In genomic region chr15:76391847-76392246, GRCh38 we compare ENCODE assay signal across 25 cellular contexts. TPM values are rescaled to one million over a fixed set of nuclear protein-coding genes. Genes with fewer than 3 reads are reported as not detected.
"Had no signal": no experiment of that assay in that cellular context is flagged by ENCODE, and none has a peak within 500 bp of the region (broad histone marks: within the 10 kb centered on the region; RNA-seq: fewer than 3 reads in every experiment).

No MANE protein-coding gene starts in this region.

- FAIRE-seq: frontal cortex had no signal

- DNase-seq: activated CD4-positive, alpha-beta T cell treated with anti-CD3 and anti-CD28 coated beads, Interleukin-2, amount 10 ng/mL, durations not matched to agents 7 days and 5 days; activated CD4-positive, CD25-positive, alpha-beta regulatory T cell treated with anti-CD3 and anti-CD28 coated beads, Interleukin-2, amount 50 U/mL, for 72 hours; activated CD8-positive, alpha-beta memory T cell treated with anti-CD3 and anti-CD28 coated beads, Interleukin-2, amount 10 ng/mL, durations not matched to agents 7 days and 5 days; activated CD8-positive, alpha-beta T cell treated with anti-CD3 and anti-CD28 coated beads for 36 hours; activated effector memory CD4-positive, alpha-beta T cell treated with anti-CD3 and anti-CD28 coated beads, Interleukin-2, amount 50 U/mL, for 16 hours; activated naive CD4-positive, alpha-beta T cell treated with anti-CD3 and anti-CD28 coated beads, Interleukin-2, amount 10 ng/mL, durations not matched to agents 7 days and 5 days; activated T-cell treated with anti-CD3 and anti-CD28 coated beads for 4 hours; anterior cingulate cortex; cortex of kidney; glutamatergic neuron; kidney glomerular epithelial cell; left lung; naive thymus-derived CD8-positive, alpha-beta T cell; retina; stimulated activated CD4-positive, alpha-beta T cell treated with anti-CD3 and anti-CD28 coated beads, Interleukin-4, amount 100 ng/mL, for 24 hours; stimulated activated naive CD4-positive, alpha-beta T cell treated with Interleukin-2 at 50 U/mL for 16 hours; upper lobe of right lung; WERI-Rb-1 had no signal

- H3K36me3 ChIP-seq: cardiac muscle cell, left lung, upper lobe of right lung, WERI-Rb-1 had no signal

- H3K27ac ChIP-seq: cardiac muscle cell, epithelial cell of prostate, hepatocyte, left lung, upper lobe of right lung, WERI-Rb-1 had no signal

- ATAC-seq: activated CD8-positive, alpha-beta memory T cell treated with anti-CD3 and anti-CD28 coated beads, Interleukin-2, amount 10 ng/mL, durations not matched to agents 7 days and 5 days; activated CD8-positive, alpha-beta T cell treated with anti-CD3 and anti-CD28 coated beads for 36 hours; left lung; naive thymus-derived CD8-positive, alpha-beta T cell; upper lobe of right lung had no signal

- H3K27me3 ChIP-seq: body of pancreas, cardiac muscle cell, hepatocyte, left lung, upper lobe of right lung had no signal

- H3K4me3 ChIP-seq: body of pancreas, cardiac muscle cell, hepatocyte, left lung, upper lobe of right lung had no signal

- H3K4me1 ChIP-seq: left lung, upper lobe of right lung had no signal

- H3K9me3 ChIP-seq: body of pancreas, left lung, upper lobe of right lung had no signal

RNA-seq across cellular contexts. Expression of gene ISL2, which starts 55.3 kb away (rescaled TPM):
- total RNA-seq: body of pancreas; cardiac muscle cell; cerebellum; frontal cortex; naive thymus-derived CD8-positive, alpha-beta T cell; subcutaneous adipose tissue; upper lobe of right lung had no signal
- polyA plus RNA-seq: cardiac muscle cell; naive thymus-derived CD8-positive, alpha-beta T cell had no signal
